23 cellular contexts compared by ENCODE assay signal in the genomic region with DNA sequence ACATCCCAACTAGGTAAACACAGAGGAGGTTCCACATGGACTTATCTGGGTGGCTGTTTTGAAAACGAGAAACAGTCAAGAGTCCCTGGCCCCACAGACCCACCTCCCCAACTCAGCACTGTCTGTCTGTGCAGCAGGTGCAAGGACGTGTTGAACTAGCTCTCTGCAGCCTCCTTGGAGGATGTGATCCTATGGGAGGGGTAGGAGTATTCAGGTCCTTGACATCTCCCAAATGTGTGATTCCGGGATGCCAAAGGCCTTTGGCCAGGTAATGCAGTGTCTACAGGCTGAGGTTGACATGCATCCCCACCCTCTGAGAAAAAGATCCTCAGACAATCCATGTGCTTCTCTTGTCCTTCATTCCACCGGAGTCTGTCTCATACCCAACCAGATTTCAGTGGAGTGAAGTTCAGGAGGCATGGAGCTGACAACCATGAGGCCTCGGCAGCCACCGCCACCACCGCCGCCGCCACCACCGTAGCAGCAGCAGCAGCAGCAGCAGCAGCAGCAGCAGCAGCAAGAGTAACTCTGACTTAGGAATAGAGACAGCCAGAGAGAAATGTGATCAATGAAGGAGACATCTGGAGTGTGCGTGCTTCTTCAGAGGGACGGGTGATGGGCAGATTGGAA.
DNase-seq lines count a peak whose midpoint lies in the region; ATAC-seq and TF ChIP-seq lines count a peak whose summit lies in the region.
"Had no signal": no experiment of that assay in that cellular context is flagged by ENCODE, and none has a peak within 500 bp of the region (broad histone marks: within the 10 kb centered on the region; RNA-seq: fewer than 3 reads in every experiment).

No MANE protein-coding gene starts in this region.

- H3K27ac ChIP-seq in PC-3 (ENCODE audit: low read length), result peak overlapping the region; percentile 88
- peak overlapping the region; percentile 62 for H3K27ac ChIP-seq in neural cell (ENCODE audit: low read length)
- H3K27ac ChIP-seq: BLaER1, heart right ventricle, neutrophil, SJSA1, stomach, transverse colon had no signal

- no peaks in the 10 kb centered on the region for H3K9me3 Mint-ChIP-seq in type B pancreatic cell
- H3K9me3 Mint-ChIP-seq in natural killer cell, result no peaks in the 10 kb centered on the region
- H3K9me3 Mint-ChIP-seq: activated naive CD4-positive, alpha-beta T cell treated with anti-CD3 and anti-CD28 coated beads, Interleukin-2, amount 10 ng/mL, durations not matched to agents 7 days and 5 days; activated T-cell treated with anti-CD3 and anti-CD28 coated beads, Interleukin-2, amount 50 U/mL, for 72 hours had no signal

- H3K36me3 ChIP-seq in PC-3 (ENCODE audit: low read depth, low read length), result peaks cover 31% of the 10 kb centered on the region
- H3K36me3 ChIP-seq in neural cell (ENCODE audit: insufficient read depth, low read length), result no peaks in the 10 kb centered on the region
- H3K36me3 ChIP-seq: BLaER1, heart right ventricle, neutrophil, SJSA1, stomach, transverse colon had no signal

- H2AFZ ChIP-seq in PC-3 (ENCODE audit: low read length) (no peak overlapping the region), neural cell (ENCODE audit: low read depth, low read length) (no peak overlapping the region)

- POLR2A ChIA-PET in PC-3 (lab: Charles Lee; ENCODE audit: unreplicated experiment), result no interaction called here

- peaks cover 12% of the 10 kb centered on the region for H3K36me3 Mint-ChIP-seq in type B pancreatic cell
- no peaks in the 10 kb centered on the region for H3K36me3 Mint-ChIP-seq in natural killer cell
- H3K36me3 Mint-ChIP-seq: activated naive CD4-positive, alpha-beta T cell treated with anti-CD3 and anti-CD28 coated beads, Interleukin-2, amount 10 ng/mL, durations not matched to agents 7 days and 5 days had no signal

- ATAC-seq in PC-3 (no peak), natural killer cell (no peak), HG03039 (IDR thresholded peaks at IDR 0.05; ENCODE audit: unreplicated experiment) (no peak)
- ATAC-seq: activated T-cell treated with anti-CD3 and anti-CD28 coated beads, Interleukin-2, amount 50 U/mL, for 72 hours; esophagus mucosa; heart right ventricle; left cardiac atrium had no signal

- H3K4me1 Mint-ChIP-seq in type B pancreatic cell (ENCODE audit: unreplicated experiment) (peaks cover 49% of the 10 kb centered on the region), natural killer cell (no peaks in the 10 kb centered on the region)
- H3K4me1 Mint-ChIP-seq: activated naive CD4-positive, alpha-beta T cell treated with anti-CD3 and anti-CD28 coated beads, Interleukin-2, amount 10 ng/mL, durations not matched to agents 7 days and 5 days had no signal

- TF ChIP-seq EP300 in neural cell (conservative IDR thresholded peaks at IDR 0.05; ENCODE audit: poor library complexity, severe bottlenecking), result no peak

- H3K4me3 Mint-ChIP-seq in type B pancreatic cell (peak overlapping the region; percentile 90), natural killer cell (no peak overlapping the region)
- H3K4me3 Mint-ChIP-seq: activated naive CD4-positive, alpha-beta T cell treated with anti-CD3 and anti-CD28 coated beads, Interleukin-2, amount 10 ng/mL, durations not matched to agents 7 days and 5 days; activated T-cell treated with anti-CD3 and anti-CD28 coated beads, Interleukin-2, amount 50 U/mL, for 72 hours had no signal

- H3K79me2 ChIP-seq in PC-3 (ENCODE audit: low read length), result peaks cover 48% of the 10 kb centered on the region
- H3K79me2 ChIP-seq in neural cell (replicated peaks; ENCODE audit: insufficient read depth, low read length), result no peaks in the 10 kb centered on the region

- no TSS peak for BruUV-seq in PC-3 (replicated peaks; lab: Mats Ljungman, UMichigan)

- TF ChIP-seq CTCF in PC-3 (conservative IDR thresholded peaks at IDR 0.05; ENCODE audit: low read depth, low read length), result no peak
- no peak for TF ChIP-seq CTCF in epithelial cell of esophagus (IDR thresholded peaks at IDR 0.05; ENCODE audit: insufficient read depth, low read depth, low read length, missing control alignments)
- TF ChIP-seq CTCF in neural cell (IDR thresholded peaks at IDR 0.05; ENCODE audit: poor library complexity, severe bottlenecking), result no peak
- no peak for TF ChIP-seq CTCF in type B pancreatic cell (conservative IDR thresholded peaks at IDR 0.05)
- no peak for TF ChIP-seq CTCF in natural killer cell (IDR thresholded peaks at IDR 0.05)

- H3K27me3 Mint-ChIP-seq in type B pancreatic cell (peaks cover 3% of the 10 kb centered on the region), natural killer cell (ENCODE audit: low read depth in 2 of 2) (peaks cover 3 to 5% of the 10 kb centered on the region in 2 donors)

- H3K4me3 ChIP-seq in PC-3 (ENCODE audit: low read length), result peak overlapping the region; percentile 88
- H3K4me3 ChIP-seq in epithelial cell of esophagus (ENCODE audit: low read length), result peak overlapping the region; percentile 100
- no peak overlapping the region for H3K4me3 ChIP-seq in neural cell (ENCODE audit: low read length)
- H3K4me3 ChIP-seq: BLaER1, heart right ventricle, SJSA1, stomach, transverse colon had no signal

- intact Hi-C loops in PC-3 (cut with micrococcal nuclease), result loop anchor here (10.0 kb wide), 1 partner anchor 357 kb away; no protein-coding TSS in a partner anchor
- intact Hi-C loops in natural killer cell (cut with micrococcal nuclease), result no loop called here

- H3K27me3 ChIP-seq in PC-3 (ENCODE audit: low read length), result no peaks in the 10 kb centered on the region
- no peaks in the 10 kb centered on the region for H3K27me3 ChIP-seq in neural cell (ENCODE audit: insufficient read depth, low read depth, low read length)
- H3K27me3 ChIP-seq: BLaER1, neutrophil, SJSA1, transverse colon had no signal

- H3K27ac Mint-ChIP-seq in type B pancreatic cell (peak overlapping the region; percentile 95), natural killer cell (no peak overlapping the region)
- H3K27ac Mint-ChIP-seq: activated naive CD4-positive, alpha-beta T cell treated with anti-CD3 and anti-CD28 coated beads, Interleukin-2, amount 10 ng/mL, durations not matched to agents 7 days and 5 days; activated T-cell treated with anti-CD3 and anti-CD28 coated beads, Interleukin-2, amount 50 U/mL, for 72 hours had no signal

- H3K9me2 ChIP-seq in PC-3 (replicated peaks; ENCODE audit: low read length) (no peaks in the 10 kb centered on the region), neural cell (ENCODE audit: insufficient read depth, low read length) (no peaks in the 10 kb centered on the region)

- CTCF ChIA-PET in PC-3 (lab: Charles Lee), result no interaction called here

- no peak for DNase-seq in PC-3
- DNase-seq in epithelial cell of esophagus (ENCODE audit: low read depth), result peak; percentile 54
- DNase-seq in type B pancreatic cell (ENCODE audit: extremely low spot score, unreplicated experiment), result no peak
- DNase-seq in natural killer cell, result no peak
- no peak for DNase-seq in activated naive CD4-positive, alpha-beta T cell treated with Interleukin-2 at 50 U/mL for 16 hours
- DNase-seq: activated CD4-positive, alpha-beta T cell treated with anti-CD3 and anti-CD28 coated beads, Interleukin-2, amount 50 U/mL, for 1 hour; activated naive CD4-positive, alpha-beta T cell treated with anti-CD3 and anti-CD28 coated beads, Interleukin-2, amount 10 ng/mL, durations not matched to agents 7 days and 5 days; activated T-cell treated with anti-CD3 and anti-CD28 coated beads, Interleukin-2, amount 50 U/mL, for 72 hours; DMS79; effector CD8-positive, alpha-beta T cell; foreskin melanocyte; heart right ventricle; left cardiac atrium; NCI-H1092 treated with DMSO at 0.1 percent for 48 hours; NCI-H187 treated with DMSO at 0.1 percent for 48 hours; stomach; transverse colon had no signal

- TF ChIP-seq RAD21 in neural cell (conservative IDR thresholded peaks at IDR 0.05), result no peak

- H3K9ac ChIP-seq in PC-3 (ENCODE audit: low read length), result no peak overlapping the region
- no peak overlapping the region for H3K9ac ChIP-seq in neural cell (ENCODE audit: low read length)
- H3K9ac ChIP-seq: BLaER1 had no signal

- H3K4me2 ChIP-seq in PC-3 (ENCODE audit: low read length), result peak overlapping the region; percentile 83
- H3K4me2 ChIP-seq in neural cell (ENCODE audit: low read length), result no peak overlapping the region
- H3K4me2 ChIP-seq: BLaER1 had no signal

- H3F3A ChIP-seq in PC-3 (ENCODE audit: low read length, unreplicated experiment) (peaks cover 42% of the 10 kb centered on the region), neural cell (ENCODE audit: insufficient read depth, low read length, poor library complexity, severe bottlenecking) (no peaks in the 10 kb centered on the region)

- H3K4me1 ChIP-seq in PC-3 (ENCODE audit: insufficient read depth, low read length), result peaks cover 67% of the 10 kb centered on the region
- H3K4me1 ChIP-seq: heart right ventricle, stomach, transverse colon had no signal

- H3K9me3 ChIP-seq in PC-3 (ENCODE audit: low read length) (no peaks in the 10 kb centered on the region), neural cell (ENCODE audit: low read length) (no peaks in the 10 kb centered on the region)
- H3K9me3 ChIP-seq: BLaER1, heart right ventricle, neutrophil, SJSA1, stomach, transverse colon had no signal

- H4K20me1 ChIP-seq in PC-3 (ENCODE audit: low read length) (no peaks in the 10 kb centered on the region), neural cell (ENCODE audit: insufficient read depth) (no peaks in the 10 kb centered on the region)
- H4K20me1 ChIP-seq: BLaER1 had no signal

TF ChIP-seq in neural cell, 6 proteins besides CTCF, POLR2A, EP300 and RAD21 (continues in another document):
- TF ChIP-seq TAF1 (IDR thresholded peaks at IDR 0.05; ENCODE audit: low read depth), result no peak
